19 cellular contexts compared by ENCODE assay signal in the genomic region with DNA sequence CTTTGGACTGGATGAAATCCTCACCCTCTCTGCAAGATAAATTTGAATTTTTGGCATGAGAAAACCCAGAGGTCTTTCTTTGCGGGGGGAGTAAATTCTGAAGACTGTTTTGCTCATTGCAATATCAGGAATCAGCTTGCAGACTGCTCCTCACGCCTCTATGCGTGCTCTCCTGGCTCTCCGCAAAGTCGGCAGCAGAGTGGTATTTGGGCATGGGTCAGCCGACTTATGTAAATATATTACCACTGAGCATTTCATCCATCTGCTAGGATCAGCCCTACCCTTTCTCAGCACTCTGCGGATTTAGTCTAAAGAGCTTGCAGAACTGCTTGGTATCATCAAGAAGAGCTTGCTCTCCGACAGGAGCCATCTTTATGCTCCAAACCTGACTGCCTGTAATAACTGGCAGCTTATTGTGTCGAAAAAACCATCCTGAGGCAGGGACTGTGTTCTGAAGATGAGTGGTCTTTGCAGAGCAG.
"Had no signal": no experiment of that assay in that cellular context is flagged by ENCODE, and none has a peak within 500 bp of the region (broad histone marks: within the 10 kb centered on the region; RNA-seq: fewer than 3 reads in every experiment).

No MANE protein-coding gene starts in this region.

- H3K27me3 Mint-ChIP-seq: activated CD4-positive, alpha-beta T cell treated with anti-CD3 and anti-CD28 coated beads, Interleukin-2, amount 10 ng/mL, durations not matched to agents 24 days and 14 days had no signal

- H3K9me3 ChIP-seq: adrenal gland, thoracic aorta had no signal

- H3K4me3 Mint-ChIP-seq: activated CD4-positive, alpha-beta T cell treated with anti-CD3 and anti-CD28 coated beads, Interleukin-2, amount 10 ng/mL, durations not matched to agents 24 days and 14 days; activated CD8-positive, alpha-beta T cell treated with anti-CD3 and anti-CD28 coated beads for 36 hours; activated naive CD4-positive, alpha-beta T cell treated with anti-CD3 and anti-CD28 coated beads, Interleukin-2, amount 50 U/mL, for 24 hours; activated T-cell treated with anti-CD3 and anti-CD28 coated beads, Interleukin-2, amount 50 U/mL, for 4 hours; nephron progenitor cell; stimulated activated naive B cell treated with anti-CD40 and anti-IgM and Interleukin-4, amounts not matched to agents 10 μg/mL and 1 μg/mL and 100 μg/mL, for 72 hours had no signal

- ATAC-seq: activated CD8-positive, alpha-beta T cell treated with anti-CD3 and anti-CD28 coated beads for 36 hours; activated T-cell treated with anti-CD3 and anti-CD28 coated beads, Interleukin-2, amount 50 U/mL, for 4 hours; left lung; stimulated activated naive B cell treated with anti-CD40 and anti-IgM and Interleukin-4, amounts not matched to agents 10 μg/mL and 1 μg/mL and 100 μg/mL, for 72 hours had no signal

- H3K4me1 Mint-ChIP-seq: activated CD4-positive, alpha-beta T cell treated with anti-CD3 and anti-CD28 coated beads, Interleukin-2, amount 10 ng/mL, durations not matched to agents 24 days and 14 days; activated naive CD4-positive, alpha-beta T cell treated with anti-CD3 and anti-CD28 coated beads, Interleukin-2, amount 50 U/mL, for 24 hours; nephron progenitor cell; stimulated activated naive B cell treated with anti-CD40 and anti-IgM and Interleukin-4, amounts not matched to agents 10 μg/mL and 1 μg/mL and 100 μg/mL, for 72 hours had no signal

- DNase-seq: activated CD4-positive, alpha-beta T cell treated with anti-CD3 and anti-CD28 coated beads, Interleukin-2, amount 10 ng/mL, durations not matched to agents 24 days and 14 days; activated CD8-positive, alpha-beta T cell treated with anti-CD3 and anti-CD28 coated beads for 36 hours; activated gamma-delta T cell; activated T-cell treated with anti-CD3 and anti-CD28 coated beads, Interleukin-2, amount 50 U/mL, for 4 hours; cerebellar nuclear complex; cortex of kidney; erythroblast; foreskin melanocyte; glutamatergic neuron; left lung; nephron progenitor cell; nucleus accumbens; posterior cingulate gyrus; stimulated activated naive B cell treated with anti-CD40 and anti-IgM and Interleukin-4, amounts not matched to agents 10 μg/mL and 1 μg/mL and 100 μg/mL, for 72 hours; T-helper 9 cell; upper lobe of left lung had no signal

- H3K4me3 ChIP-seq: adrenal gland, left lung, thoracic aorta, upper lobe of left lung had no signal

- H3K27me3 ChIP-seq: adrenal gland, upper lobe of left lung had no signal

- H3K36me3 Mint-ChIP-seq: activated naive CD4-positive, alpha-beta T cell treated with anti-CD3 and anti-CD28 coated beads, Interleukin-2, amount 50 U/mL, for 24 hours; stimulated activated naive B cell treated with anti-CD40 and anti-IgM and Interleukin-4, amounts not matched to agents 10 μg/mL and 1 μg/mL and 100 μg/mL, for 72 hours had no signal

- H3K9me3 Mint-ChIP-seq: activated CD4-positive, alpha-beta T cell treated with anti-CD3 and anti-CD28 coated beads, Interleukin-2, amount 10 ng/mL, durations not matched to agents 24 days and 14 days; activated naive CD4-positive, alpha-beta T cell treated with anti-CD3 and anti-CD28 coated beads, Interleukin-2, amount 50 U/mL, for 24 hours; nephron progenitor cell; stimulated activated naive B cell treated with anti-CD40 and anti-IgM and Interleukin-4, amounts not matched to agents 10 μg/mL and 1 μg/mL and 100 μg/mL, for 72 hours had no signal

- H3K27ac Mint-ChIP-seq: activated CD4-positive, alpha-beta T cell treated with anti-CD3 and anti-CD28 coated beads, Interleukin-2, amount 10 ng/mL, durations not matched to agents 24 days and 14 days; activated CD8-positive, alpha-beta T cell treated with anti-CD3 and anti-CD28 coated beads for 36 hours; activated naive CD4-positive, alpha-beta T cell treated with anti-CD3 and anti-CD28 coated beads, Interleukin-2, amount 50 U/mL, for 24 hours; nephron progenitor cell; stimulated activated naive B cell treated with anti-CD40 and anti-IgM and Interleukin-4, amounts not matched to agents 10 μg/mL and 1 μg/mL and 100 μg/mL, for 72 hours had no signal

- H3K27ac ChIP-seq: adrenal gland, left lung, thoracic aorta, upper lobe of left lung had no signal

- H3K4me1 ChIP-seq: adrenal gland, left lung, upper lobe of left lung had no signal

- H3K36me3 ChIP-seq: adrenal gland, left lung, thoracic aorta, upper lobe of left lung had no signal
